8 cellular contexts compared by ENCODE assay signal in the genomic region with DNA sequence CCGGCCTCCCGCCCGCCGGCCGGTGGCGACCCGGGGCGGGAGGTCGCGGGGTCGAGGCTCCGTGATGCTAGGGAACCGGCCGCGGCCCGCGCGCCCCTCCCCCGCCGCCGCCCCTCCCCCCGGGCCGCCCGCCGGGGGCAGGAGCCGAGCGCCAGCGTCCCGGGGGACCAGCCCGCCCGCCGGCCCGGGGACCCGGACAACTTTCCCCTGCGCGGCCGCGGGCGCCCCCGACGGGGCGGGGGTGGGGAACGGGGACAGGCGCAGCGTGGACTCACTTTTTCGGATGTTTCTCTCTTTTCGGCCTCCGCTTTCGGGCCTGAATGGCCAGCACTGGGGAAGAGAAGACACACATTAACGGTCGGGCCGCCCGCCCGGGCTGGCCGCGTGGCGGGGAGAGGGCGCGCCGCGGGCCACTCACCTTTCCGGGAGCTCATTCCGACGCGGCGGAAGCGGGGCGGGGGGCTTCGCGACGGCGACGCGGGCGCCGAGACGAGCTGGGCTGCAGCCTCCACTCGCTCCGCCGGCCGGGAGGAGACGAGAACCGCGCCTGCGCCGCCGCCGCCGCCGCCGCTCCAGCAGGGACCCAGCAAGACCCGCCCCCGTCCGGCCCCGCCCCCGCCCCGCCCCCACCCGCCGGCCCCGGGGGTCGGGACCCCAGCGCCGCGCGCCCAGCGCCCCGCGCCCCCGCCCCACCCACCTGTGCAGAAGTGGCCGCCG.
A peak's percentile ranks its signal among the peaks of the same experiment; 100 is the strongest.
DNase-seq lines count a peak whose midpoint lies in the region; ATAC-seq and TF ChIP-seq lines count a peak whose summit lies in the region.

A gene (minus strand): TSS at position 549 of the 717 bp plus-strand sequence.

- in situ Hi-C loops in astrocyte of the spinal cord (cut with HindIII; ENCODE audit: low sequenced_read_pairs) = no loop called here

- peak within 1 kb of the TSS; percentile 80 for H3K9ac ChIP-seq in Loucy (ENCODE audit: low read depth, low read length, poor library complexity, severe bottlenecking)

- peak within 1 kb of the TSS; percentile 96 for H2AFZ ChIP-seq in Loucy (ENCODE audit: low read length)

- H3K4me3 ChIP-seq in Loucy (ENCODE audit: low read length, poor library complexity, severe bottlenecking) (peak within 1 kb of the TSS; percentile 97), astrocyte of the spinal cord (ENCODE audit: low read depth, low read length) (peak within 1 kb of the TSS; percentile 70), iPS-11a (ENCODE audit: low read depth, low read length) (peak within 1 kb of the TSS; percentile 67), skeletal muscle cell (ENCODE audit: low read depth, low read length) (peak within 1 kb of the TSS; percentile 80)

- peaks cover 11% of the 10 kb centered on the region for H3F3A ChIP-seq in Loucy (ENCODE audit: low read depth)

- no peaks in the 10 kb centered on the region for H3K9me2 ChIP-seq in Loucy (replicated peaks; ENCODE audit: low read depth, low read length)

- H3K9me3 ChIP-seq in Loucy (ENCODE audit: insufficient read depth, low read depth, low read length) = no peaks in the 10 kb centered on the region

- H3K79me2 ChIP-seq in Loucy (ENCODE audit: insufficient read depth, low read length) = peaks cover 45% of the 10 kb centered on the region

- DNase-seq in GM03348 (ENCODE audit: low spot score) (peak; percentile 96), T-helper 9 cell (peak; percentile 64), astrocyte of the spinal cord (ENCODE audit: low read depth, low spot score) (peak; percentile 72), skeletal muscle cell (ENCODE audit: low read depth) (no peak), foreskin melanocyte (no peak)

- peak; percentile 66 for ATAC-seq in GM21825 (IDR thresholded peaks at IDR 0.05; ENCODE audit: unreplicated experiment)

- peak within 1 kb of the TSS; percentile 97 for H3K4me2 ChIP-seq in Loucy (ENCODE audit: low read depth, low read length, poor library complexity, severe bottlenecking)

- TF ChIP-seq CTCF in Loucy (conservative IDR thresholded peaks at IDR 0.05; ENCODE audit: low read length) (no peak), astrocyte of the spinal cord (IDR thresholded peaks at IDR 0.05; ENCODE audit: low read depth, low read length) (no peak)

- H4K20me1 ChIP-seq in Loucy (ENCODE audit: insufficient read depth, low read length, poor library complexity, severe bottlenecking) = peaks cover 37% of the 10 kb centered on the region

- H3K27me3 ChIP-seq in Loucy (ENCODE audit: insufficient read depth, low read length, poor library complexity, severe bottlenecking) = no peaks in the 10 kb centered on the region

- peaks cover 23% of the 10 kb centered on the region for H3K4me1 ChIP-seq in Loucy (ENCODE audit: insufficient read depth, low read length, poor library complexity, severe bottlenecking)

- no peaks in the 10 kb centered on the region for H3K36me3 ChIP-seq in Loucy (ENCODE audit: insufficient read depth, low read length)

Comparison
In these comparisons a context has a peak if more than half of its experiments do, and no peak if none do; other contexts are left out.
1. DNase-seq: peak in GM03348 (single experiment), T-helper 9 cell (single experiment) and astrocyte of the spinal cord (single experiment); none in skeletal muscle cell (single experiment) and foreskin melanocyte (single experiment).
2. Peak in every context shown above with its lines, with median percentiles within 50 percentile points of each other: H3K4me3 ChIP-seq.